In the genomic region with DNA sequence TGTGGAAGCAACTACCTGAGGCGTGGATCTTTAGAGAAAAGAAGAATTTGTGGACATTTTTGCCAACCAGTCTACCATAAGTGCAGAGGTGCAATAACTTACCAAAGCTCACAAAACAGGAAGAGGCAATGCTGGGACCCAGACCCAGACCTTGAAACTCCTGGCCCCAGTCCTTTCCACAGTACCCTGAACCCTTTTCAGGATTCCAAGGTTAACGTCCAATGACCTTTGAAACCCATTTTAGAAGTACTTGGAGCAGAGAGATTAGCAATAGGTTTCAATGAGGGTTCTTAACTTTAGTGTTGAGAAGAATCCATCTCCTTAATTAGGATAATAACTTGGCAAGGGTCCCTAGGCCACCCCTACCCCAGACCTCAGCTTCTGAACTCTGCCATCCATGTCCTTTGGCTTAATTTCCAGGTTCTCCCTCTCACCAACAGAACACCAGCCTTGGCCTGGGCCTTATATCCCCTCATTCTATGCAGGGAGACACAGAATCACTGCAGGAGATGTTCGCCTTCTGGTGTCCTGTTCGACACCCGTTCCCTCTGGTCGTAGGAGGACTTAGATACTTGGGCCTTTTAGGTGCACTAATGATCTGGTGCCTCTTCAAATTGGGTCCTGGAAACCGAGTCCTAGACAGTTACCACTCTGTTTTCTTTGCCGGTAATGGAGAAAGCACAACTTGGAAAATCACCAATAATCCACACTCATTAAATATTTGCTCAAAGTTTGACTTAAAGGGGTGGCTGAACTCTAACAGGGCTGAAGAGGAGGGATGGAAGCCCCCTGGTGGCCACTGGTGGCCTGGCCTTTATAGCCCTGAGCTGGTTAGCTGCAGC, we compare ENCODE assay signal across 8 cellular contexts. TPM values are rescaled to one million over a fixed set of nuclear protein-coding genes. Genes with fewer than 3 reads are reported as not detected.
A peak's percentile ranks its signal among the peaks of the same experiment; 100 is the strongest.
DNase-seq lines count a peak whose midpoint lies in the region; ATAC-seq and TF ChIP-seq lines count a peak whose summit lies in the region.

No MANE protein-coding gene starts in this region.

- H3K27me3 ChIP-seq in CD8-positive, alpha-beta T cell (ENCODE audit: insufficient read depth, low read length): no peaks in the 10 kb centered on the region
- no peaks in the 10 kb centered on the region for H3K27me3 ChIP-seq in SJCRH30

- peak; percentile 84 for ATAC-seq in CD8-positive, alpha-beta T cell
- peak; percentile 59 for ATAC-seq in GM19324 (IDR thresholded peaks at IDR 0.05; ENCODE audit: low FRiP score, unreplicated experiment)

- DNase-seq in CD8-positive, alpha-beta T cell: peak; percentile 34 to 75 (median 59)
- DNase-seq in HK-2 (ENCODE audit: unreplicated experiment) (peak; percentile 56), SJCRH30 (peak; percentile 47 to 71), hepatic stellate cell (ENCODE audit: low spot score) (peak; percentile 23), NCI-H2107 treated with DMSO at 0.1 percent for 48 hours (lab: John Stamatoyannopoulos, UW; ENCODE audit: unreplicated experiment) (no peak)
- DNase-seq in activated naive CD4-positive, alpha-beta T cell treated with anti-CD3 and anti-CD28 coated beads, Interleukin-2, amount 50 U/mL, for 16 hours: peak; percentile 77
- peak; percentile 44 to 56 for DNase-seq in stimulated activated CD4-positive, alpha-beta T cell treated with anti-CD3 and anti-CD28 coated beads, Interleukin-1b, Interleukin-23, amount 100 ng/mL, for 1 hour (ENCODE audit: low read depth in 2 of 2)

- H3K4me3 ChIP-seq in CD8-positive, alpha-beta T cell (ENCODE audit: low read depth, low read length): no peak overlapping the region
- H3K4me3 ChIP-seq in SJCRH30: no peak overlapping the region

- H3K27ac ChIP-seq in CD8-positive, alpha-beta T cell (ENCODE audit: low read depth, low read length): no peak overlapping the region
- H3K27ac ChIP-seq in SJCRH30: no peak overlapping the region

- H3K4me1 ChIP-seq in CD8-positive, alpha-beta T cell (ENCODE audit: insufficient read depth, low read length): no peaks in the 10 kb centered on the region
- H3K4me1 ChIP-seq in SJCRH30: peaks cover 14% of the 10 kb centered on the region

- H3K27me3 Mint-ChIP-seq in CD8-positive, alpha-beta T cell (ENCODE audit: low read depth): no peaks in the 10 kb centered on the region

- intact Hi-C loops in CD8-positive, alpha-beta T cell (cut with DNase I, micrococcal nuclease): loop anchor here (1.0 to 5.0 kb wide), 3 partner anchors 39 to 291 kb away; a partner anchor contains a TSS

- no peaks in the 10 kb centered on the region for H3K36me3 Mint-ChIP-seq in CD8-positive, alpha-beta T cell

- no peaks in the 10 kb centered on the region for H3K9me3 Mint-ChIP-seq in CD8-positive, alpha-beta T cell

- peak; percentile 80 for TF ChIP-seq CTCF in CD8-positive, alpha-beta T cell (IDR thresholded peaks at IDR 0.05)

- no peaks in the 10 kb centered on the region for H3K36me3 ChIP-seq in CD8-positive, alpha-beta T cell (ENCODE audit: insufficient read depth, low read length)
- H3K36me3 ChIP-seq in SJCRH30: no peaks in the 10 kb centered on the region

- peaks cover 4% of the 10 kb centered on the region for H3K4me1 Mint-ChIP-seq in CD8-positive, alpha-beta T cell (ENCODE audit: low read depth)

- CTCF ChIA-PET in CD8-positive, alpha-beta T cell (lab: Charles Lee): interaction anchor here (0.7 to 3.9 kb wide), 22 partner anchors 8 to 160 kb away, joined by 3 to 105 read pairs (median 4); a partner anchor contains a TSS

- no peak overlapping the region for H3K27ac Mint-ChIP-seq in CD8-positive, alpha-beta T cell

- POLR2A ChIA-PET in CD8-positive, alpha-beta T cell (lab: Charles Lee): interaction anchor here (1.2 to 1.4 kb wide), 2 partner anchors 9 to 40 kb away, joined by 5 to 6 read pairs; a partner anchor contains a TSS

- no peaks in the 10 kb centered on the region for H3K9me3 ChIP-seq in CD8-positive, alpha-beta T cell (ENCODE audit: low read length)
- H3K9me3 ChIP-seq in SJCRH30 (replicated peaks): no peaks in the 10 kb centered on the region

- H3K4me3 Mint-ChIP-seq in CD8-positive, alpha-beta T cell: no peak overlapping the region

RNA-seq across cellular contexts. Expression of a gene that starts 40.6 kb away (rescaled TPM):
- total RNA-seq in CD8-positive, alpha-beta T cell: under 1 TPM; 0.24 to 0.28 TPM
- total RNA-seq in SJCRH30 (2014; rRNA removed; shearing (Covaris generic)): 0.05 TPM in 1 of 2 replicates, not detected in the other
